In the genomic region with DNA sequence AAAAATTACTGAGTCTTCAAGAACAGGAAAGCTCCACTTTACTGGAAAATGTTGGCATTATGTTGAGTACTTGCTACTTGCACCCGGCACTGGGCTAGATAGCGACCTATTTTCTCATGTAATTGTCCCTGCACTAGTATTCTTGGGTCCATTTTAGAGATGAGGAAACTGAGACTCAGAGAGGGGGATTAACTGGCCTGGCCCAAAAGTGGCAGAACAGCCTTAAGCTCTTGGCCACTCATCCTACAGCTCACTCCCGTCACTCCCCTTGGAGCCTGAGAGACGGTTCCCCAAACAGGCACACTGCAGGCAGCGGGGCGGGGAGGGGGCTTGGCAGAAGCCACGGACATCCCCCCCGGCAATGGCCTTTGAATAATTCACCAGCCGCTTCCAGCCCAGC, we compare ENCODE assay signal across 2 cellular contexts.
A peak's percentile ranks its signal among the peaks of the same experiment; 100 is the strongest.
TF ChIP-seq lines count a peak whose summit lies in the region.

No MANE protein-coding gene starts in this region.

TF ChIP-seq in K562, 482 proteins besides CTCF, POLR2A, EP300 and RAD21 (continued from another document):
- TF ChIP-seq ZNF77 (CRISPR knock-in tag; IDR thresholded peaks at IDR 0.05) (no peak), SRSF7 (optimal IDR thresholded peaks at IDR 0.05; ENCODE audit: low read depth, low read length) (no peak), ZNF274 (IDR thresholded peaks at IDR 0.05; ENCODE audit: borderline replicate concordance, low read depth, low read length) (no peak), XRCC3 (IDR thresholded peaks at IDR 0.05) (no peak), ZNF174 (CRISPR knock-in tag; IDR thresholded peaks at IDR 0.05) (no peak), CHD1 (IDR thresholded peaks at IDR 0.05; ENCODE audit: low read length) (no peak), BCOR (IDR thresholded peaks at IDR 0.05) (peak; percentile 47; the same call in 1 of the 2 replicates), GTF2E2 (tag; IDR thresholded peaks at IDR 0.05) (no peak)
- TF ChIP-seq, protein P1, sequence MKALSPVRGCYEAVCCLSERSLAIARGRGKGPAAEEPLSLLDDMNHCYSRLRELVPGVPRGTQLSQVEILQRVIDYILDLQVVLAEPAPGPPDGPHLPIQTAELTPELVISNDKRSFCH (CRISPR knock-in tag; IDR thresholded peaks at IDR 0.05) = no peak
- TF ChIP-seq, protein P1 (tag; IDR thresholded peaks at IDR 0.05) = no peak
- TF ChIP-seq, protein P2, sequence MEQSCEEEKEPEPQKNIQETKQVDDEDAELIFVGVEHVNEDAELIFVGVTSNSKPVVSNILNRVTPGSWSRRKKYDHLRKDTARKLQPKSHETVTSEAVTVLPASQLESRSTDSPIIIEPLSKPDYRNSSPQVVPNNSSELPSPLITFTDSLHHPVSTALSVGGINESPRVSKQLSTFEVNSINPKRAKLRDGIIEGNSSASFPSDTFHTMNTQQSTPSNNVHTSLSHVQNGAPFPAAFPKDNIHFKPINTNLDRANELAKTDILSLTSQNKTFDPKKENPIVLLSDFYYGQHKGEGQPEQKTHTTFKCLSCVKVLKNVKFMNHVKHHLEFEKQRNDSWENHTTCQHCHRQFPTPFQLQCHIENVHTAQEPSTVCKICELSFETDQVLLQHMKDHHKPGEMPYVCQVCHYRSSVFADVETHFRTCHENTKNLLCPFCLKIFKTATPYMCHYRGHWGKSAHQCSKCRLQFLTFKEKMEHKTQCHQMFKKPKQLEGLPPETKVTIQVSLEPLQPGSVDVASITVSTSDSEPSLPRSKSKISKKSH (CRISPR knock-in tag; IDR thresholded peaks at IDR 0.05) = no peak
- TF ChIP-seq, protein P3, sequence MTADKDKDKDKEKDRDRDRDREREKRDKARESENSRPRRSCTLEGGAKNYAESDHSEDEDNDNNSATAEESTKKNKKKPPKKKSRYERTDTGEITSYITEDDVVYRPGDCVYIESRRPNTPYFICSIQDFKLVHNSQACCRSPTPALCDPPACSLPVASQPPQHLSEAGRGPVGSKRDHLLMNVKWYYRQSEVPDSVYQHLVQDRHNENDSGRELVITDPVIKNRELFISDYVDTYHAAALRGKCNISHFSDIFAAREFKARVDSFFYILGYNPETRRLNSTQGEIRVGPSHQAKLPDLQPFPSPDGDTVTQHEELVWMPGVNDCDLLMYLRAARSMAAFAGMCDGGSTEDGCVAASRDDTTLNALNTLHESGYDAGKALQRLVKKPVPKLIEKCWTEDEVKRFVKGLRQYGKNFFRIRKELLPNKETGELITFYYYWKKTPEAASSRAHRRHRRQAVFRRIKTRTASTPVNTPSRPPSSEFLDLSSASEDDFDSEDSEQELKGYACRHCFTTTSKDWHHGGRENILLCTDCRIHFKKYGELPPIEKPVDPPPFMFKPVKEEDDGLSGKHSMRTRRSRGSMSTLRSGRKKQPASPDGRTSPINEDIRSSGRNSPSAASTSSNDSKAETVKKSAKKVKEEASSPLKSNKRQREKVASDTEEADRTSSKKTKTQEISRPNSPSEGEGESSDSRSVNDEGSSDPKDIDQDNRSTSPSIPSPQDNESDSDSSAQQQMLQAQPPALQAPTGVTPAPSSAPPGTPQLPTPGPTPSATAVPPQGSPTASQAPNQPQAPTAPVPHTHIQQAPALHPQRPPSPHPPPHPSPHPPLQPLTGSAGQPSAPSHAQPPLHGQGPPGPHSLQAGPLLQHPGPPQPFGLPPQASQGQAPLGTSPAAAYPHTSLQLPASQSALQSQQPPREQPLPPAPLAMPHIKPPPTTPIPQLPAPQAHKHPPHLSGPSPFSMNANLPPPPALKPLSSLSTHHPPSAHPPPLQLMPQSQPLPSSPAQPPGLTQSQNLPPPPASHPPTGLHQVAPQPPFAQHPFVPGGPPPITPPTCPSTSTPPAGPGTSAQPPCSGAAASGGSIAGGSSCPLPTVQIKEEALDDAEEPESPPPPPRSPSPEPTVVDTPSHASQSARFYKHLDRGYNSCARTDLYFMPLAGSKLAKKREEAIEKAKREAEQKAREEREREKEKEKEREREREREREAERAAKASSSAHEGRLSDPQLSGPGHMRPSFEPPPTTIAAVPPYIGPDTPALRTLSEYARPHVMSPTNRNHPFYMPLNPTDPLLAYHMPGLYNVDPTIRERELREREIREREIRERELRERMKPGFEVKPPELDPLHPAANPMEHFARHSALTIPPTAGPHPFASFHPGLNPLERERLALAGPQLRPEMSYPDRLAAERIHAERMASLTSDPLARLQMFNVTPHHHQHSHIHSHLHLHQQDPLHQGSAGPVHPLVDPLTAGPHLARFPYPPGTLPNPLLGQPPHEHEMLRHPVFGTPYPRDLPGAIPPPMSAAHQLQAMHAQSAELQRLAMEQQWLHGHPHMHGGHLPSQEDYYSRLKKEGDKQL (CRISPR knock-in tag; IDR thresholded peaks at IDR 0.05; ENCODE audit: borderline replicate concordance) = no peak

TF ChIP-seq in SK-N-SH, 30 proteins besides CTCF, POLR2A, EP300 and RAD21 (continued from another document):
- TF ChIP-seq, protein P4, sequence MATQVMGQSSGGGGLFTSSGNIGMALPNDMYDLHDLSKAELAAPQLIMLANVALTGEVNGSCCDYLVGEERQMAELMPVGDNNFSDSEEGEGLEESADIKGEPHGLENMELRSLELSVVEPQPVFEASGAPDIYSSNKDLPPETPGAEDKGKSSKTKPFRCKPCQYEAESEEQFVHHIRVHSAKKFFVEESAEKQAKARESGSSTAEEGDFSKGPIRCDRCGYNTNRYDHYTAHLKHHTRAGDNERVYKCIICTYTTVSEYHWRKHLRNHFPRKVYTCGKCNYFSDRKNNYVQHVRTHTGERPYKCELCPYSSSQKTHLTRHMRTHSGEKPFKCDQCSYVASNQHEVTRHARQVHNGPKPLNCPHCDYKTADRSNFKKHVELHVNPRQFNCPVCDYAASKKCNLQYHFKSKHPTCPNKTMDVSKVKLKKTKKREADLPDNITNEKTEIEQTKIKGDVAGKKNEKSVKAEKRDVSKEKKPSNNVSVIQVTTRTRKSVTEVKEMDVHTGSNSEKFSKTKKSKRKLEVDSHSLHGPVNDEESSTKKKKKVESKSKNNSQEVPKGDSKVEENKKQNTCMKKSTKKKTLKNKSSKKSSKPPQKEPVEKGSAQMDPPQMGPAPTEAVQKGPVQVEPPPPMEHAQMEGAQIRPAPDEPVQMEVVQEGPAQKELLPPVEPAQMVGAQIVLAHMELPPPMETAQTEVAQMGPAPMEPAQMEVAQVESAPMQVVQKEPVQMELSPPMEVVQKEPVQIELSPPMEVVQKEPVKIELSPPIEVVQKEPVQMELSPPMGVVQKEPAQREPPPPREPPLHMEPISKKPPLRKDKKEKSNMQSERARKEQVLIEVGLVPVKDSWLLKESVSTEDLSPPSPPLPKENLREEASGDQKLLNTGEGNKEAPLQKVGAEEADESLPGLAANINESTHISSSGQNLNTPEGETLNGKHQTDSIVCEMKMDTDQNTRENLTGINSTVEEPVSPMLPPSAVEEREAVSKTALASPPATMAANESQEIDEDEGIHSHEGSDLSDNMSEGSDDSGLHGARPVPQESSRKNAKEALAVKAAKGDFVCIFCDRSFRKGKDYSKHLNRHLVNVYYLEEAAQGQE (IDR thresholded peaks at IDR 0.05; ENCODE audit: low read depth, low read length) = no peak
- TF ChIP-seq ELF1 (IDR thresholded peaks at IDR 0.05) (no peak), RXRA (IDR thresholded peaks at IDR 0.05; ENCODE audit: borderline replicate concordance, low read depth) (no peak), NFIC (IDR thresholded peaks at IDR 0.05; ENCODE audit: borderline replicate concordance) (no peak), FOSL2 (IDR thresholded peaks at IDR 0.05; ENCODE audit: borderline replicate concordance, low read depth) (no peak), YY1 (IDR thresholded peaks at IDR 0.05; ENCODE audit: low read depth) (no peak), TAF1 (IDR thresholded peaks at IDR 0.05; ENCODE audit: borderline replicate concordance, low read depth, low read length) (no peak), FOXJ3 (CRISPR knock-in tag; IDR thresholded peaks at IDR 0.05) (no peak)
TF ChIP-seq in SK-N-SH: peak in this region for 0.
